Comparison of ENCODE assay signal across 1 cellular context in genomic region chr13:29923554-29924481, GRCh38.
TF ChIP-seq lines count a peak whose summit lies in the region.

No MANE protein-coding gene starts in this region.

TF ChIP-seq in K562, 482 proteins besides CTCF, POLR2A, EP300 and RAD21 (continued from another document and continues in another):
- TF ChIP-seq, protein P1, sequence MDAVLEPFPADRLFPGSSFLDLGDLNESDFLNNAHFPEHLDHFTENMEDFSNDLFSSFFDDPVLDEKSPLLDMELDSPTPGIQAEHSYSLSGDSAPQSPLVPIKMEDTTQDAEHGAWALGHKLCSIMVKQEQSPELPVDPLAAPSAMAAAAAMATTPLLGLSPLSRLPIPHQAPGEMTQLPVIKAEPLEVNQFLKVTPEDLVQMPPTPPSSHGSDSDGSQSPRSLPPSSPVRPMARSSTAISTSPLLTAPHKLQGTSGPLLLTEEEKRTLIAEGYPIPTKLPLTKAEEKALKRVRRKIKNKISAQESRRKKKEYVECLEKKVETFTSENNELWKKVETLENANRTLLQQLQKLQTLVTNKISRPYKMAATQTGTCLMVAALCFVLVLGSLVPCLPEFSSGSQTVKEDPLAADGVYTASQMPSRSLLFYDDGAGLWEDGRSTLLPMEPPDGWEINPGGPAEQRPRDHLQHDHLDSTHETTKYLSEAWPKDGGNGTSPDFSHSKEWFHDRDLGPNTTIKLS (IDR thresholded peaks at IDR 0.05; ENCODE audit: borderline replicate concordance, low read depth), result peak; percentile 67; the same call in 1 of the 2 replicates
- TF ChIP-seq ERF (CRISPR knock-in tag; IDR thresholded peaks at IDR 0.05) (no peak), TBP (optimal IDR thresholded peaks at IDR 0.05; ENCODE audit: low read depth, low read length) (no peak), CTCFL (IDR thresholded peaks at IDR 0.05; ENCODE audit: borderline replicate concordance, insufficient read depth, low read depth, low read length, poor library complexity, severe bottlenecking) (peak; percentile 67), NR4A1 (CRISPR knock-in tag; IDR thresholded peaks at IDR 0.05) (no peak), NR4A1 (tag; IDR thresholded peaks at IDR 0.05) (no peak), ZNF324 (CRISPR knock-in tag; IDR thresholded peaks at IDR 0.05) (no peak), CBX8 (IDR thresholded peaks at IDR 0.05; ENCODE audit: borderline replicate concordance, extremely low read depth, low read depth, low read length, poor library complexity, severe bottlenecking) (no peak), MIER1 (IDR thresholded peaks at IDR 0.05; ENCODE audit: low read depth) (no peak), TAF7 (tag; IDR thresholded peaks at IDR 0.05) (no peak), PRMT5 (CRISPR knock-in tag; IDR thresholded peaks at IDR 0.05) (no peak), ZKSCAN8 (CRISPR knock-in tag; IDR thresholded peaks at IDR 0.05) (no peak), ZNF551 (CRISPR knock-in tag; IDR thresholded peaks at IDR 0.05) (no peak), GTF3C2 (IDR thresholded peaks at IDR 0.05; ENCODE audit: borderline replicate concordance, extremely low read depth, insufficient read length) (no peak), FOXA1 (IDR thresholded peaks at IDR 0.05; ENCODE audit: borderline replicate concordance) (no peak), ZNF444 (CRISPR knock-in tag; IDR thresholded peaks at IDR 0.05) (no peak), ELF2 (CRISPR knock-in tag; IDR thresholded peaks at IDR 0.05) (no peak), ZNF695 (CRISPR knock-in tag; IDR thresholded peaks at IDR 0.05) (no peak), KDM4B (IDR thresholded peaks at IDR 0.05; ENCODE audit: borderline replicate concordance in 2 of 2, low read depth in 1 of 2) (no peak), SMARCB1 (IDR thresholded peaks at IDR 0.05; ENCODE audit: insufficient read length, low read depth) (no peak), CAMTA2 (CRISPR knock-in tag; conservative IDR thresholded peaks at IDR 0.05) (no peak), ZNF785 (CRISPR knock-in tag; IDR thresholded peaks at IDR 0.05) (no peak), SIN3A (IDR thresholded peaks at IDR 0.05; ENCODE audit: borderline replicate concordance in 2 of 2, control insufficient read depth in 1 of 2, low read depth in 2 of 2, low read length in 2 of 2) (no peak), ZNF311 (CRISPR knock-in tag; IDR thresholded peaks at IDR 0.05) (no peak), PURB (CRISPR knock-in tag; IDR thresholded peaks at IDR 0.05; ENCODE audit: low read depth) (no peak), TAF1 (IDR thresholded peaks at IDR 0.05; ENCODE audit: control insufficient read depth, extremely low read depth, insufficient read depth, low read length, severe bottlenecking) (no peak), MYC (IDR thresholded peaks at IDR 0.05; ENCODE audit: low read depth, low read length) (peak; percentile 58; the same call in 1 of the 2 replicates), MYC (CRISPR knock-in tag; IDR thresholded peaks at IDR 0.05; ENCODE audit: borderline replicate concordance, low read depth) (no peak), TRIM24 (IDR thresholded peaks at IDR 0.05) (no peak), KLF13 (tag; IDR thresholded peaks at IDR 0.05; ENCODE audit: borderline replicate concordance, low read depth) (no peak), CHD2 (IDR thresholded peaks at IDR 0.05; ENCODE audit: low read depth, low read length) (no peak), SNIP1 (IDR thresholded peaks at IDR 0.05; ENCODE audit: low read depth) (no peak), SIX5 (IDR thresholded peaks at IDR 0.05; ENCODE audit: borderline replicate concordance in 1 of 2, insufficient read depth in 1 of 2, low read depth in 1 of 2, low read length in 2 of 2) (no peak), PHF8 (IDR thresholded peaks at IDR 0.05; ENCODE audit: borderline replicate concordance, low read length) (no peak), ZNF140 (CRISPR knock-in tag; IDR thresholded peaks at IDR 0.05) (no peak), SRSF1 (IDR thresholded peaks at IDR 0.05; ENCODE audit: low read depth, low read length) (no peak), PHB2 (IDR thresholded peaks at IDR 0.05; ENCODE audit: low read depth) (no peak), ELF4 (CRISPR knock-in tag; IDR thresholded peaks at IDR 0.05) (no peak), SUPT5H (IDR thresholded peaks at IDR 0.05) (no peak), SRSF7 (optimal IDR thresholded peaks at IDR 0.05; ENCODE audit: low read depth, low read length) (no peak), HMG20A (CRISPR knock-in tag; conservative IDR thresholded peaks at IDR 0.05) (no peak), NONO (IDR thresholded peaks at IDR 0.05; ENCODE audit: low read depth in 2 of 2, low read length in 1 of 2) (no peak), RNF219 (CRISPR knock-in tag; IDR thresholded peaks at IDR 0.05) (no peak), ESRRB (CRISPR knock-in tag; IDR thresholded peaks at IDR 0.05; ENCODE audit: borderline replicate concordance) (no peak), FOXP1 (CRISPR knock-in tag; IDR thresholded peaks at IDR 0.05) (no peak), HLTF (IDR thresholded peaks at IDR 0.05) (no peak), CREM (IDR thresholded peaks at IDR 0.05; ENCODE audit: low read depth) (peak; percentile 25; the same call in 1 of the 2 replicates), ZNF224 (CRISPR knock-in tag; IDR thresholded peaks at IDR 0.05) (no peak), KLF10 (CRISPR knock-in tag; IDR thresholded peaks at IDR 0.05) (no peak), MCM5 (IDR thresholded peaks at IDR 0.05; ENCODE audit: low read depth) (no peak), CBFB (CRISPR knock-in tag; IDR thresholded peaks at IDR 0.05) (no peak), DDX20 (tag; IDR thresholded peaks at IDR 0.05; ENCODE audit: low read depth) (no peak), SRF (CRISPR knock-in tag; IDR thresholded peaks at IDR 0.05) (no peak), ZFP1 (CRISPR knock-in tag; IDR thresholded peaks at IDR 0.05) (no peak), NFIX (CRISPR knock-in tag; IDR thresholded peaks at IDR 0.05; ENCODE audit: low read depth) (no peak), ZBTB9 (CRISPR knock-in tag; IDR thresholded peaks at IDR 0.05) (no peak), ZNF124 (CRISPR knock-in tag; IDR thresholded peaks at IDR 0.05) (no peak)
- TF ChIP-seq, protein P2, sequence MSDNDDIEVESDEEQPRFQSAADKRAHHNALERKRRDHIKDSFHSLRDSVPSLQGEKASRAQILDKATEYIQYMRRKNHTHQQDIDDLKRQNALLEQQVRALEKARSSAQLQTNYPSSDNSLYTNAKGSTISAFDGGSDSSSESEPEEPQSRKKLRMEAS (CRISPR knock-in tag; IDR thresholded peaks at IDR 0.05), result peak; percentile 72
- TF ChIP-seq, protein P3, sequence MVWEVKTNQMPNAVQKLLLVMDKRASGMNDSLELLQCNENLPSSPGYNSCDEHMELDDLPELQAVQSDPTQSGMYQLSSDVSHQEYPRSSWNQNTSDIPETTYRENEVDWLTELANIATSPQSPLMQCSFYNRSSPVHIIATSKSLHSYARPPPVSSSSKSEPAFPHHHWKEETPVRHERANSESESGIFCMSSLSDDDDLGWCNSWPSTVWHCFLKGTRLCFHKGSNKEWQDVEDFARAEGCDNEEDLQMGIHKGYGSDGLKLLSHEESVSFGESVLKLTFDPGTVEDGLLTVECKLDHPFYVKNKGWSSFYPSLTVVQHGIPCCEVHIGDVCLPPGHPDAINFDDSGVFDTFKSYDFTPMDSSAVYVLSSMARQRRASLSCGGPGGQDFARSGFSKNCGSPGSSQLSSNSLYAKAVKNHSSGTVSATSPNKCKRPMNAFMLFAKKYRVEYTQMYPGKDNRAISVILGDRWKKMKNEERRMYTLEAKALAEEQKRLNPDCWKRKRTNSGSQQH (CRISPR knock-in tag; IDR thresholded peaks at IDR 0.05), result no peak
- TF ChIP-seq, protein P4, sequence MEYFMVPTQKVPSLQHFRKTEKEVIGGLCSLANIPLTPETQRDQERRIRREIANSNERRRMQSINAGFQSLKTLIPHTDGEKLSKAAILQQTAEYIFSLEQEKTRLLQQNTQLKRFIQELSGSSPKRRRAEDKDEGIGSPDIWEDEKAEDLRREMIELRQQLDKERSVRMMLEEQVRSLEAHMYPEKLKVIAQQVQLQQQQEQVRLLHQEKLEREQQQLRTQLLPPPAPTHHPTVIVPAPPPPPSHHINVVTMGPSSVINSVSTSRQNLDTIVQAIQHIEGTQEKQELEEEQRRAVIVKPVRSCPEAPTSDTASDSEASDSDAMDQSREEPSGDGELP (CRISPR knock-in tag; IDR thresholded peaks at IDR 0.05; ENCODE audit: borderline replicate concordance), result peak; percentile 56; the same call in 1 of the 2 replicates
- TF ChIP-seq, protein P5, sequence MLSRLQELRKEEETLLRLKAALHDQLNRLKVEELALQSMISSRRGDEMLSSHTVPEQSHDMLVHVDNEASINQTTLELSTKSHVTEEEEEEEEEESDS (CRISPR knock-in tag; IDR thresholded peaks at IDR 0.05), result no peak
